Comparison of ENCODE assay signal across 8 cellular contexts in genomic region chr12:112419269-112420133, GRCh38. TPM values are rescaled to one million over a fixed set of nuclear protein-coding genes. Genes with fewer than 3 reads are reported as not detected.
A peak's percentile ranks its signal among the peaks of the same experiment; 100 is the strongest.
DNase-seq lines count a peak whose midpoint lies in the region; ATAC-seq and TF ChIP-seq lines count a peak whose summit lies in the region.

No MANE protein-coding gene starts in this region.

- peak overlapping the region; percentile 98 for H3K4me3 ChIP-seq in DOHH2 (ENCODE audit: low read length)

- peak overlapping the region; percentile 89 for H3K4me2 ChIP-seq in DOHH2 (ENCODE audit: low read length)

- peaks cover 2% of the 10 kb centered on the region for H3K36me3 Mint-ChIP-seq in activated naive CD8-positive, alpha-beta T cell

- H3K27ac ChIP-seq in DOHH2 (ENCODE audit: low read depth, low read length): peak overlapping the region; percentile 72; the same call in 1 of the 2 replicates

- H3K9me3 ChIP-seq in DOHH2 (ENCODE audit: control insufficient read depth, insufficient read depth, low read length): no peaks in the 10 kb centered on the region

- H3K79me2 ChIP-seq in DOHH2 (ENCODE audit: control insufficient read depth, low read length): peaks cover 73% of the 10 kb centered on the region

- DNase-seq in LoVo (ENCODE audit: low spot score) (peak; percentile 76), cardiac septum (ENCODE audit: low spot score) (peak; percentile 83), pons (ENCODE audit: low spot score) (peak; percentile 38), cerebellar nuclear complex (lab: John Stamatoyannopoulos, UW) (no peak), superior temporal gyrus (ENCODE audit: extremely low spot score) (no peak)

- H3K4me1 ChIP-seq in DOHH2 (ENCODE audit: control insufficient read depth, low read length): peaks cover 31% of the 10 kb centered on the region

- no peaks in the 10 kb centered on the region for H3K27me3 ChIP-seq in DOHH2 (ENCODE audit: control insufficient read depth, low read length)

- peaks cover 47% of the 10 kb centered on the region for H3K4me1 Mint-ChIP-seq in activated naive CD8-positive, alpha-beta T cell (ENCODE audit: low read depth)

- no peaks in the 10 kb centered on the region for H3K9me2 ChIP-seq in DOHH2 (replicated peaks; ENCODE audit: control insufficient read depth, low read length)

- TF ChIP-seq CTCF in DOHH2 (IDR thresholded peaks at IDR 0.05; ENCODE audit: low read depth, low read length, poor library complexity, severe bottlenecking): no peak

- H3K27me3 Mint-ChIP-seq in activated naive CD8-positive, alpha-beta T cell: no peaks in the 10 kb centered on the region

- peaks cover 3% of the 10 kb centered on the region; the same call in 1 of the 2 replicates for H3F3A ChIP-seq in DOHH2 (ENCODE audit: control insufficient read depth, insufficient read depth)

- no peaks in the 10 kb centered on the region for H3K9me3 Mint-ChIP-seq in activated naive CD8-positive, alpha-beta T cell (ENCODE audit: low read depth)

- H3K36me3 ChIP-seq in DOHH2 (ENCODE audit: control insufficient read depth, low read length): peaks cover 31% of the 10 kb centered on the region

- intact Hi-C loops in cardiac septum (cut with DNase I): no loop called here

- peak overlapping the region; percentile 92 for H3K4me3 Mint-ChIP-seq in activated naive CD8-positive, alpha-beta T cell

- peaks cover 26% of the 10 kb centered on the region for H4K20me1 ChIP-seq in DOHH2 (ENCODE audit: control insufficient read depth, insufficient read depth, low read depth, low read length)

- peak; percentile 41 for ATAC-seq in GM21526 (IDR thresholded peaks at IDR 0.05; ENCODE audit: low FRiP score, unreplicated experiment)

- peak overlapping the region; percentile 93 for H3K27ac Mint-ChIP-seq in activated naive CD8-positive, alpha-beta T cell

RNA-seq across cellular contexts. Expression of gene PTPN11, which starts 0.8 kb away (rescaled TPM):
- total RNA-seq in cardiac septum: 221 TPM

RNA-seq across cellular contexts. Expression of gene RPL6, which starts 10.1 kb away (rescaled TPM):
- total RNA-seq in cardiac septum: 537 TPM

RNA-seq across cellular contexts. Expression of gene HECTD4, which starts 37.3 kb away (rescaled TPM):
- 28.2 TPM for total RNA-seq in cardiac septum

Comparison
In these comparisons a context has a peak if more than half of its experiments do, and no peak if none do; other contexts are left out.
1. DNase-seq: peak in LoVo (single experiment), cardiac septum (single experiment) and pons (single experiment); none in cerebellar nuclear complex (0 of 2) and superior temporal gyrus (single experiment).